ENCODE assay signal across 13 cellular contexts in the genomic region with DNA sequence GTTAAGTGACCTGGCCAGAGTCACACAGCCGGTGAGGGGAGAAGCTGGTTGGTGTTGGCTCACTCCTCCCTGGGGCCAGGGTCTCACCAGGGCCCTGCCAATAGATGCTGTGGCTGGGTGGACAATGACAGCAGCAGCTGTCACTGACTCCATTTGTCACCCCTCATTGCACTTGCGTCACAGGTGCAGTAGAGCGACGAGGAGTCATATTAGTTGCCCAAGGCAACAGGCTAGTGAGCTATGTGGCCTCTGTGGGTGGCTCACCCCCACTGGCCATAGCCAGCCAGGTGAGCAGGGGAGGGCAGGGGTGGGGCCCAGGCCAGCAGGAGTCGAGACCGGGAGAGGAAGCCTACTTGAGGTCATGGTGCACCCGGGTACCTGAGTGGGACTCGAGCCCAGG. TPM values are rescaled to one million over a fixed set of nuclear protein-coding genes. Genes with fewer than 3 reads are reported as not detected.
DNase-seq lines count a peak whose midpoint lies in the region; ATAC-seq and TF ChIP-seq lines count a peak whose summit lies in the region.
"Had no signal": no experiment of that assay in that cellular context is flagged by ENCODE, and none has a peak within 500 bp of the region (broad histone marks: within the 10 kb centered on the region; RNA-seq: fewer than 3 reads in every experiment).

No MANE protein-coding gene starts in this region.

- no peak overlapping the region for H3K4me3 ChIP-seq in body of pancreas
- no peak overlapping the region for H3K4me3 ChIP-seq in mammary epithelial cell (replicated peaks in 1 of 3; ENCODE audit: insufficient read depth in 1 of 3, low read depth in 2 of 3, low read length in 3 of 3)
- H3K4me3 ChIP-seq: Peyer's patch, testis had no signal

- TF ChIP-seq CTCF in body of pancreas (IDR thresholded peaks at IDR 0.05) (no peak), mammary epithelial cell (conservative IDR thresholded peaks at IDR 0.05 in 1 of 2, IDR thresholded peaks at IDR 0.05 in 1 of 2; ENCODE audit: extremely low read depth in 1 of 2, insufficient read depth in 1 of 2, low read depth in 1 of 2, low read length in 2 of 2) (no peak)

- intact Hi-C loops in body of pancreas (cut with DNase I) (no loop called here), mammary epithelial cell (cut with micrococcal nuclease) (no loop called here)

- H3K36me3 ChIP-seq in body of pancreas (replicated peaks in 1 of 2; ENCODE audit: insufficient read depth in 1 of 2, low read depth in 2 of 2) (peaks cover 0 to 4% of the 10 kb centered on the region in 2 donors), mammary epithelial cell (ENCODE audit: insufficient read depth, low read length) (peaks cover 4% of the 10 kb centered on the region)

- H4K20me1 ChIP-seq in mammary epithelial cell (ENCODE audit: insufficient read depth, low read length): no peaks in the 10 kb centered on the region

- no peaks in the 10 kb centered on the region for H3K79me2 ChIP-seq in mammary epithelial cell (ENCODE audit: insufficient read depth, low read length)

- in situ Hi-C loops in mammary epithelial cell (cut with MboI; ENCODE audit: low sequenced_read_pairs in 2 of 2): no loop called here

- dilution Hi-C loops in mammary epithelial cell (cut with HindIII; ENCODE audit: low sequenced_read_pairs): no loop called here

- H3K4me1 ChIP-seq in body of pancreas: peaks cover 12% of the 10 kb centered on the region
- no peaks in the 10 kb centered on the region for H3K4me1 ChIP-seq in mammary epithelial cell (ENCODE audit: insufficient read depth, low read length)
- H3K4me1 ChIP-seq: testis had no signal

- H3K4me2 ChIP-seq in mammary epithelial cell (ENCODE audit: insufficient read depth, low read depth, low read length): no peak overlapping the region

- H3K27me3 ChIP-seq in body of pancreas (no peaks in the 10 kb centered on the region), mammary epithelial cell (ENCODE audit: insufficient read depth, low read length) (no peaks in the 10 kb centered on the region)
- H3K27me3 ChIP-seq: Peyer's patch, testis had no signal

- no peak for TF ChIP-seq POLR2A in body of pancreas (IDR thresholded peaks at IDR 0.05)

- H3K27ac ChIP-seq in body of pancreas (no peak overlapping the region), mammary epithelial cell (ENCODE audit: insufficient read depth, low read depth, low read length) (no peak overlapping the region)
- H3K27ac ChIP-seq: Peyer's patch, testis had no signal

- DNase-seq in DMS79 treated with DMSO at 0.1 percent for 48 hours (lab: John Stamatoyannopoulos, UW) (peak; percentile 90), body of pancreas (peak in 3 of 4 donors; percentile 28 to 51 (median 41)), NK-92 (lab: John Stamatoyannopoulos, UW; ENCODE audit: unreplicated experiment) (no peak), mammary epithelial cell (no peak), retina (no peak)
- DNase-seq in stimulated activated CD4-positive, alpha-beta T cell treated with anti-CD3 and anti-CD28 coated beads, Interleukin-2, amount 100 ng/mL, for 48 hours: no peak
- DNase-seq: activated CD4-positive, alpha-beta T cell treated with anti-CD3 and anti-CD28 coated beads, Interleukin-2, amount 10 ng/mL, durations not matched to agents 24 days and 14 days; effector CD8-positive, alpha-beta T cell; testis had no signal

- no peak overlapping the region for H2AFZ ChIP-seq in mammary epithelial cell (ENCODE audit: low read depth, low read length)

- WGBS in body of pancreas, 2 donors: 86 to 95% methylated on average over 7 to 8 of the region's 8 CpGs
- WGBS in mammary epithelial cell (ENCODE audit: low coverage, missing lambda C conversion rate): 94% methylated on average over 5 of the region's 8 CpGs

- no TSS peak for BruUV-seq in mammary epithelial cell (replicated peaks; lab: Mats Ljungman, UMichigan)

- no peak overlapping the region for H3K9ac ChIP-seq in mammary epithelial cell (ENCODE audit: insufficient read depth, low read length)

- H3K9me3 ChIP-seq in body of pancreas (no peaks in the 10 kb centered on the region), mammary epithelial cell (replicated peaks; ENCODE audit: insufficient read depth, low read length) (no peaks in the 10 kb centered on the region)
- H3K9me3 ChIP-seq: Peyer's patch, testis had no signal

- ATAC-seq in GM19397 (IDR thresholded peaks at IDR 0.05; ENCODE audit: unreplicated experiment) (peak; percentile 61), HG03432 (IDR thresholded peaks at IDR 0.05; ENCODE audit: unreplicated experiment) (peak; percentile 78), body of pancreas (no peak)

- CTCF ChIA-PET in mammary epithelial cell (lab: Charles Lee; ENCODE audit: low non-redundant PET): no interaction called here

RNA-seq across cellular contexts. Expression of gene SLC25A47, which starts 9.7 kb away (rescaled TPM):
- total RNA-seq in body of pancreas (not detected), mammary epithelial cell (not detected)
- polyA plus RNA-seq in mammary epithelial cell: not detected
- not detected for polyA minus RNA-seq in mammary epithelial cell
- total RNA-seq: activated CD4-positive, alpha-beta T cell treated with anti-CD3 and anti-CD28 coated beads, Interleukin-2, amount 10 ng/mL, durations not matched to agents 24 days and 14 days had no signal
- polyA plus RNA-seq: BJ had no signal

RNA-seq across cellular contexts. Expression of gene SLC25A29, which starts 26.6 kb away (rescaled TPM):
- total RNA-seq in body of pancreas (10 to 100 TPM; 25.2 to 63.9 TPM), mammary epithelial cell (10 to 100 TPM in 1 of 2 donors, 1 to 10 TPM in 1; 8.0 to 29.7 TPM)
- 11.6 TPM for polyA plus RNA-seq in mammary epithelial cell
- polyA minus RNA-seq in mammary epithelial cell: 5.9 TPM

RNA-seq across cellular contexts. Expression of gene WDR25, which starts 43.5 kb away (rescaled TPM):
- total RNA-seq in body of pancreas (1 to 10 TPM; 7.9 to 8.0 TPM), mammary epithelial cell (10 to 100 TPM; 12.3 to 14.0 TPM)
- 7.2 TPM for polyA plus RNA-seq in mammary epithelial cell
- polyA minus RNA-seq in mammary epithelial cell: 6.9 TPM

Comparison
In these comparisons a context has a peak if more than half of its experiments do, and no peak if none do; other contexts are left out.
1. DNase-seq: peak in DMS79 treated with DMSO at 0.1 percent for 48 hours (single experiment) and body of pancreas (3 of 4); none in NK-92 (single experiment), mammary epithelial cell (single experiment), retina (single experiment) and stimulated activated CD4-positive, alpha-beta T cell treated with anti-CD3 and anti-CD28 coated beads, Interleukin-2, amount 100 ng/mL, for 48 hours (0 of 2).